10 cellular contexts compared by ENCODE assay signal in genomic region chr20:54123587-54124180, GRCh38. TPM values are rescaled to one million over a fixed set of nuclear protein-coding genes. Genes with fewer than 3 reads are reported as not detected.
DNase-seq lines count a peak whose midpoint lies in the region; ATAC-seq, FAIRE-seq and TF ChIP-seq lines count a peak whose summit lies in the region.
"Had no signal": no experiment of that assay in that cellular context is flagged by ENCODE, and none has a peak within 500 bp of the region (broad histone marks: within the 10 kb centered on the region; RNA-seq: fewer than 3 reads in every experiment).

No MANE protein-coding gene starts in this region.

- H3K27ac ChIP-seq in left ventricle myocardium inferior (replicated peaks) (no peak overlapping the region), keratinocyte (ENCODE audit: control insufficient read depth, insufficient read depth, low read length) (peak overlapping the region; percentile 99), uterus (peak overlapping the region; percentile 70 to 73)
- H3K27ac ChIP-seq: BLaER1 had no signal

- no peaks in the 10 kb centered on the region for H3K9me3 ChIP-seq in left ventricle myocardium inferior (replicated peaks)
- H3K9me3 ChIP-seq in keratinocyte (ENCODE audit: control insufficient read depth, low read depth, low read length), result no peaks in the 10 kb centered on the region
- H3K9me3 ChIP-seq in uterus, result no peaks in the 10 kb centered on the region
- H3K9me3 ChIP-seq: BLaER1 had no signal

- H2AFZ ChIP-seq in keratinocyte (ENCODE audit: control insufficient read depth, low read length), result no peak overlapping the region

- H3K4me2 ChIP-seq in keratinocyte (ENCODE audit: control insufficient read depth, extremely low read depth, insufficient read depth, low read depth, low read length), result peak overlapping the region; percentile 76
- H3K4me2 ChIP-seq: BLaER1 had no signal

- H3K79me2 ChIP-seq in keratinocyte (ENCODE audit: control insufficient read depth, insufficient read depth, low read length), result no peaks in the 10 kb centered on the region

- H3K36me3 ChIP-seq in left ventricle myocardium inferior (no peaks in the 10 kb centered on the region), keratinocyte (ENCODE audit: control insufficient read depth in 2 of 2, extremely low read depth in 1 of 2, insufficient read depth in 2 of 2, low read length in 2 of 2) (no peaks in the 10 kb centered on the region), uterus (no peaks in the 10 kb centered on the region)
- H3K36me3 ChIP-seq: BLaER1 had no signal

- DNase-seq in Right ventricle myocardium inferior (ENCODE audit: missing footprints) (no peak), left ventricle myocardium inferior (no peak), WTC11 (ENCODE audit: low spot score) (peak; percentile 65), keratinocyte (ENCODE audit: low read depth, low spot score) (peak; percentile 100), uterus (peak; percentile 56 to 81), NCI-H510A treated with DMSO at 0.1 percent for 48 hours (lab: John Stamatoyannopoulos, UW) (no peak), GM12892 (ENCODE audit: insufficient read length) (no peak), DMS114 treated with DMSO at 0.1 percent for 48 hours (lab: John Stamatoyannopoulos, UW; ENCODE audit: unreplicated experiment) (no peak)

- FAIRE-seq in keratinocyte (lab: Jason Lieb, UNC), result peak; percentile 96
- FAIRE-seq in GM12892 (lab: Jason Lieb, UNC), result no peak

- CTCF ChIA-PET in WTC11 (lab: Charles Lee), result interaction anchor here (1.0 kb wide), 2 partner anchors 19 to 50 kb away, joined by 3 to 4 read pairs; partner anchors contain the start of gene CYP24A1

- H3K9me1 ChIP-seq in keratinocyte (ENCODE audit: control insufficient read depth, extremely low read depth, insufficient read depth, low read length), result no peaks in the 10 kb centered on the region

- H3K27me3 ChIP-seq in left ventricle myocardium inferior (ENCODE audit: low read depth) (no peaks in the 10 kb centered on the region), keratinocyte (ENCODE audit: control insufficient read depth, extremely low read depth, insufficient read depth, low read length) (no peaks in the 10 kb centered on the region), uterus (no peaks in the 10 kb centered on the region)
- H3K27me3 ChIP-seq: BLaER1 had no signal

- H3K4me3 Mint-ChIP-seq in WTC11, result no peak overlapping the region

- no peak for TF ChIP-seq CTCF in left ventricle myocardium inferior (IDR thresholded peaks at IDR 0.05; ENCODE audit: borderline replicate concordance)
- TF ChIP-seq CTCF in WTC11 (IDR thresholded peaks at IDR 0.05), result no peak
- TF ChIP-seq CTCF in keratinocyte (optimal IDR thresholded peaks at IDR 0.05 in 1 of 3, IDR thresholded peaks at IDR 0.05 in 1 of 3, conservative IDR thresholded peaks at IDR 0.05 in 1 of 3; ENCODE audit: extremely low read depth in 1 of 3, insufficient read depth in 2 of 3, low read length in 3 of 3), result no peak
- no peak for TF ChIP-seq CTCF in uterus (IDR thresholded peaks at IDR 0.05)

- ATAC-seq in Right ventricle myocardium inferior (peak; percentile 64), WTC11 (peak; percentile 98)

- POLR2A ChIA-PET in WTC11 (lab: Charles Lee), result no interaction called here

- H3K4me1 ChIP-seq in left ventricle myocardium inferior, result no peaks in the 10 kb centered on the region
- peaks cover 43% of the 10 kb centered on the region for H3K4me1 ChIP-seq in keratinocyte (ENCODE audit: control insufficient read depth, extremely low read depth, insufficient read depth, low read length)
- no peaks in the 10 kb centered on the region for H3K4me1 ChIP-seq in uterus
- H3K4me1 ChIP-seq: BLaER1 had no signal

- no peaks in the 10 kb centered on the region for H3K9me3 Mint-ChIP-seq in WTC11

- H3K4me3 ChIP-seq in left ventricle myocardium inferior (no peak overlapping the region), keratinocyte (ENCODE audit: control insufficient read depth in 2 of 3, extremely low read depth in 1 of 3, insufficient read depth in 2 of 3, low read depth in 1 of 3, low read length in 3 of 3) (peak overlapping the region in 1 of 3 experiments; percentile 19), uterus (no peak overlapping the region)
- H3K4me3 ChIP-seq: BLaER1 had no signal

- H3K27me3 Mint-ChIP-seq in WTC11 (ENCODE audit: low read depth), result no peaks in the 10 kb centered on the region

- intact Hi-C loops in Right ventricle myocardium inferior (cut with DNase I) (no loop called here), left ventricle myocardium inferior (cut with micrococcal nuclease) (no loop called here), uterus (cut with DNase I; ENCODE audit: low total_unique reads) (no loop called here)

- peak overlapping the region; percentile 71 for H3K9ac ChIP-seq in keratinocyte (ENCODE audit: control insufficient read depth, extremely low read depth, insufficient read depth, low read length)
- H3K9ac ChIP-seq: BLaER1 had no signal

- TF ChIP-seq POLR2A in uterus (IDR thresholded peaks at IDR 0.05) (no peak), GM12892 (IDR thresholded peaks at IDR 0.05; ENCODE audit: low read depth, low read length) (no peak)

- dilution Hi-C loops in keratinocyte (cut with MboI; ENCODE audit: extremely low pct_ligation_motif_present, low sequenced_read_pairs), result no loop called here

- H3K4me1 Mint-ChIP-seq in WTC11, result peaks cover 21% of the 10 kb centered on the region

- H4K20me1 ChIP-seq in keratinocyte (ENCODE audit: control insufficient read depth, extremely low read depth, insufficient read depth, low read length), result no peaks in the 10 kb centered on the region
- H4K20me1 ChIP-seq: BLaER1 had no signal

- peak overlapping the region; percentile 92 for H3K27ac Mint-ChIP-seq in WTC11

- no peaks in the 10 kb centered on the region for H3K36me3 Mint-ChIP-seq in WTC11

TF ChIP-seq in WTC11, 78 proteins besides CTCF, POLR2A, EP300 and RAD21:
- TF ChIP-seq GABPB1 (CRISPR knock-in tag; IDR thresholded peaks at IDR 0.05) (peak; percentile 88; the same call in 1 of the 2 replicates), ETV6 (CRISPR knock-in tag; IDR thresholded peaks at IDR 0.05) (no peak), NR2C2 (CRISPR knock-in tag; IDR thresholded peaks at IDR 0.05) (0 out of 2 replicates have a peak, but pooled peaks have one; percentile 19)
- TF ChIP-seq, protein P1, sequence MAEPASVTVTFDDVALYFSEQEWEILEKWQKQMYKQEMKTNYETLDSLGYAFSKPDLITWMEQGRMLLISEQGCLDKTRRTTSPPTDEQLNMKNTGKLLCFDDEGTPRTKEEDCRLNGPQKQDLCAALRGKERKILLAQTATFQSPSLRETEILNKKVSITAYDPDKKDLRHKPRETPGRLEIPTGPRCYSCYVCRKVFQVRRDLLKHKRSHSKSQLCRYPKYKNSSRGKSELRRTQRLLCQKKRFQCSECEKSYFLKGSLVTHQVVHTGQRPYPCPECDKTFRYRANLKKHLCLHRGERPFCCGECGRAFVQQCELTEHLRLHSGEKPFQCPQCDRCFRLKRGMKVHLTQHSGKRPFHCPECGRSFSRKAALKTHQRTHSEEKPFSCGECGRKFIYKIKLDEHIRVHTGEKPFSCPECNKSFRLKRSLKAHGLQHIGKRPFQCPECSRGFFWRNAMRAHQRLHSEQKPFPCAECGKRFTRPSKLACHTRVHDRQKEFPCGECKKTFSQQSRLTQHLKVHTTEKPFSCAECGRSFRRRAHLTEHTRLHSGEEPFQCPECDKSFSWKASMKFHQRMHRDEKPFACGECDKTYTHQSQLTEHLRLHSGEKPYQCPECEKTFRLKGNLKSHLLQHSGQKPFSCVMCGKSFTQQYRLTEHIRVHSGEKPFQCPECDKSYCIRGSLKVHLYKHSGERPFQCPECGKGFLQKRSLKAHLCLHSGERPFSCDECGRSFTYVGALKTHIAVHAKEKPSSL (CRISPR knock-in tag; conservative IDR thresholded peaks at IDR 0.05), result no peak

RNA-seq across cellular contexts. Expression of gene CYP24A1, which starts 50.1 kb away (rescaled TPM):
- total RNA-seq in Right ventricle myocardium inferior (not detected), left ventricle myocardium inferior (not detected), WTC11 (2021) (not detected in 3 replicates), uterus (1 to 10 TPM in 1 of 4 donors, not detected in 3; 4.8 TPM)
- 7.3 to 18.2 TPM (median 7.7 TPM) in 3 replicates for polyA plus RNA-seq in keratinocyte
- polyA plus RNA-seq in keratinocyte (2011; ENCODE audit: low read depth), result not detected
- polyA plus RNA-seq in keratinocyte (2011; cell fraction: cytosol; rRNA removed), result 4.8 and 7.8 TPM in 2 replicates
- polyA plus RNA-seq in keratinocyte (2011; cell fraction: nucleus; rRNA removed), result 34.1 and 38.0 TPM in 2 replicates
- polyA plus RNA-seq in keratinocyte (2012; ENCODE audit: low replicate concordance), result 5.9 TPM in 1 of 2 replicates, not detected in the other
- polyA minus RNA-seq in keratinocyte, result 21.2 to 41.0 TPM (median 33.8 TPM) in 3 replicates
- polyA minus RNA-seq in keratinocyte (2011; cell fraction: cytosol; rRNA and poly(A)+ RNA removed), result 27.0 TPM
- polyA minus RNA-seq in keratinocyte (2011; cell fraction: nucleus; rRNA and poly(A)+ RNA removed), result 18.9 and 23.8 TPM in 2 replicates
- polyA plus RNA-seq in GM12892 (2012; ENCODE audit: missing spikeins), result not detected
- total RNA-seq: dermis microvascular lymphatic vessel endothelial cell had no signal

RNA-seq across cellular contexts. Expression of gene BCAS1, which starts 53.3 kb away (rescaled TPM):
- not detected for total RNA-seq in Right ventricle myocardium inferior
- not detected for total RNA-seq in left ventricle myocardium inferior
- 0.11 to 0.25 TPM (median 0.18 TPM) in 3 replicates for total RNA-seq in WTC11 (2021)
- polyA plus RNA-seq in keratinocyte, result 0.01 TPM in 1 of 3 replicates, not detected in the others
- polyA plus RNA-seq in keratinocyte (2011; ENCODE audit: low read depth), result 0.11 TPM
- not detected in 2 replicates for polyA plus RNA-seq in keratinocyte (2011; cell fraction: cytosol; rRNA removed)
- polyA plus RNA-seq in keratinocyte (2011; cell fraction: nucleus; rRNA removed), result 0.04 TPM in 1 of 2 replicates, not detected in the other
- polyA plus RNA-seq in keratinocyte (2012; ENCODE audit: low replicate concordance), result 0.11 TPM in 1 of 2 replicates, not detected in the other
- polyA minus RNA-seq in keratinocyte, result not detected in 3 replicates
- polyA minus RNA-seq in keratinocyte (2011; cell fraction: cytosol; rRNA and poly(A)+ RNA removed), result not detected
- polyA minus RNA-seq in keratinocyte (2011; cell fraction: nucleus; rRNA and poly(A)+ RNA removed), result not detected in 2 replicates
- total RNA-seq in uterus, result under 1 TPM in 2 of 4 donors, not detected in 2; 0.29 to 0.83 TPM
- polyA plus RNA-seq in GM12892 (2012; ENCODE audit: missing spikeins), result 2.5 TPM
- total RNA-seq: dermis microvascular lymphatic vessel endothelial cell had no signal

Comparison
In these comparisons a context has a peak if more than half of its experiments do, and no peak if none do; other contexts are left out.
1. DNase-seq: peak in WTC11 (single experiment), keratinocyte (single experiment) and uterus (2 of 2); none in Right ventricle myocardium inferior (single experiment), left ventricle myocardium inferior (single experiment), NCI-H510A treated with DMSO at 0.1 percent for 48 hours (single experiment), GM12892 (single experiment) and DMS114 treated with DMSO at 0.1 percent for 48 hours (single experiment).